In the genomic region with DNA sequence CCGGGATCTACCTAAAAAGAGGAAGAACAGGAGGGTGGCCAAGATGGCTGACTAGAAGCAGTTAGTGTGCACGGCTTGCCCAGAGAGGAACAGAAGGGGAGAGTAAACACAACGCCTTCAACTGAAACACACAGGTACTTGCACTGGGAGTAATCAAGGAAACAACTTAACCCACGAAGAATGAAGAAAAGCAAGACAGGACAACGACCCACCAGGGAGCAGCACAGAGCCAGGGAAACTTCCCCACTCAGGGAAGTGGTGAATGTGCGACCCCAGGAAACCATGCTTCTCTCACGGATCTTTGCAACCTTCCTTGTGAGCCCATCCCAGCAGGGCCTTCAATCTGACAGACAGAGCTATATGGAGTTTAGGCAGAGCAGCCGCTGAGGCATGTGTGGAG, we compare ENCODE assay signal across 1 cellular context.
TF ChIP-seq lines count a peak whose summit lies in the region.

No MANE protein-coding gene starts in this region.

TF ChIP-seq in HCT116, 20 proteins besides CTCF, POLR2A, EP300 and RAD21 (continued from another document):
- no peak for TF ChIP-seq CEBPB (IDR thresholded peaks at IDR 0.05; ENCODE audit: low read depth)
